23 cellular contexts compared by ENCODE assay signal in genomic region chr9:135664801-135665794, GRCh38. TPM values are rescaled to one million over a fixed set of nuclear protein-coding genes. Genes with fewer than 3 reads are reported as not detected.
DNase-seq lines count a peak whose midpoint lies in the region; ATAC-seq and TF ChIP-seq lines count a peak whose summit lies in the region.
"Had no signal": no experiment of that assay in that cellular context is flagged by ENCODE, and none has a peak within 500 bp of the region (broad histone marks: within the 10 kb centered on the region; RNA-seq: fewer than 3 reads in every experiment).

No MANE protein-coding gene starts in this region.

- no peak overlapping the region for H3K27ac ChIP-seq in neuronal stem cell (replicated peaks; ENCODE audit: low read length)
- H3K27ac ChIP-seq: C4-2B, Peyer's patch had no signal

- peaks cover 0 to 4% of the 10 kb centered on the region in 2 donors for H3K9me3 ChIP-seq in neuronal stem cell (replicated peaks in 1 of 2; ENCODE audit: control insufficient read depth in 2 of 2, insufficient read depth in 1 of 2, low read depth in 1 of 2, low read length in 2 of 2)
- H3K9me3 ChIP-seq: Caco-2, MG63, Peyer's patch had no signal

- peak overlapping the region; percentile 52 for H3K23ac ChIP-seq in neuronal stem cell (ENCODE audit: low read depth, low read length, poor library complexity)

- H4K91ac ChIP-seq in neuronal stem cell (ENCODE audit: low read depth, low read length, poor library complexity), result no peak overlapping the region

- TF ChIP-seq CTCF in GM13976 (IDR thresholded peaks at IDR 0.05; ENCODE audit: borderline replicate concordance, control extremely low read depth, extremely low read depth, insufficient read depth, missing control alignments), result no peak

- H3K27me3 ChIP-seq in neuronal stem cell (ENCODE audit: control insufficient read depth in 3 of 3, insufficient read depth in 3 of 3, low read depth in 1 of 3, low read length in 3 of 3), result peaks cover 0 to 4% (median 0%) of the 10 kb centered on the region in 3 experiments
- H3K27me3 ChIP-seq: MG63, Peyer's patch had no signal

- peak overlapping the region; percentile 96 for H2AK5ac ChIP-seq in neuronal stem cell (ENCODE audit: low read depth, low read length)

- H2BK120ac ChIP-seq in neuronal stem cell (ENCODE audit: low read depth, low read length), result no peak overlapping the region

- ATAC-seq in GM21723 (IDR thresholded peaks at IDR 0.05; ENCODE audit: unreplicated experiment) (no peak), HG03469 (IDR thresholded peaks at IDR 0.05; ENCODE audit: unreplicated experiment) (no peak)
- ATAC-seq: CD8-positive, alpha-beta T cell; HCT116; T-helper 17 cell had no signal

- H4K8ac ChIP-seq in neuronal stem cell (ENCODE audit: low read depth, low read length), result no peak overlapping the region

- peak overlapping the region; percentile 25 for H3K14ac ChIP-seq in neuronal stem cell (ENCODE audit: low read length)

- H3K36me3 ChIP-seq in neuronal stem cell (replicated peaks in 1 of 2; ENCODE audit: control insufficient read depth in 2 of 2, insufficient read depth in 2 of 2, low read length in 2 of 2), result no peaks in the 10 kb centered on the region
- H3K36me3 ChIP-seq: MG63, Peyer's patch had no signal

- peaks cover 13 to 15% of the 10 kb centered on the region in 2 donors for H3K4me1 ChIP-seq in neuronal stem cell (ENCODE audit: control insufficient read depth in 2 of 2, insufficient read depth in 1 of 2, low read depth in 1 of 2, low read length in 2 of 2)
- H3K4me1 ChIP-seq: Caco-2, Peyer's patch had no signal

- H2BK5ac ChIP-seq in neuronal stem cell (ENCODE audit: low read length), result peak overlapping the region; percentile 83

- no peak overlapping the region for H2AFZ ChIP-seq in neuronal stem cell (ENCODE audit: low read length)

- WGBS in neuronal stem cell (ENCODE audit: extremely low coverage in 2 of 2, insufficient read length in 2 of 2, insufficient replicate concordance in 1 of 2), 2 donors, result no CpG with 5 or more reads among the region's 32 CpGs

- peak overlapping the region; percentile 90 for H2BK15ac ChIP-seq in neuronal stem cell (ENCODE audit: low read length)

- peak overlapping the region; percentile 84 for H2BK12ac ChIP-seq in neuronal stem cell (ENCODE audit: low read length)

- H3K79me1 ChIP-seq in neuronal stem cell (ENCODE audit: low read depth, low read length), result peaks cover 5% of the 10 kb centered on the region

- DNase-seq in AG08396 (ENCODE audit: low spot score), result peak; percentile 3
- peak; percentile 19 for DNase-seq in GM13976 (ENCODE audit: low spot score)
- peak; percentile 1 for DNase-seq in hepatic stellate cell (ENCODE audit: low spot score)
- no peak for DNase-seq in neuronal stem cell (ENCODE audit: low spot score)
- no peak for DNase-seq in NCI-H510A (lab: John Stamatoyannopoulos, UW)
- DNase-seq in NAMALWA (ENCODE audit: low spot score), result no peak
- DNase-seq: Caco-2; CD8-positive, alpha-beta T cell; DMS79 treated with DMSO at 0.1 percent for 48 hours; IMR-90; KG1; MG63; NCI-H1694; NCI-H2029 treated with DMSO at 0.1 percent for 48 hours; NCI-H446 treated with DMSO at 0.1 percent for 48 hours; NCI-H526 treated with DMSO at 0.1 percent for 48 hours; SHP77 treated with DMSO at 0.1 percent for 48 hours; T-helper 17 cell had no signal

- no peak overlapping the region for H3K4me3 ChIP-seq in neuronal stem cell (ENCODE audit: low read length in 2 of 2)
- H3K4me3 ChIP-seq: MG63, Peyer's patch had no signal

- in situ Hi-C loops in GM13976 (cut with MboI; ENCODE audit: low sequenced_read_pairs, unreplicated experiment), result no loop called here

- no peak overlapping the region for H3K4me2 ChIP-seq in neuronal stem cell (ENCODE audit: insufficient read depth, low read length, poor library complexity, severe bottlenecking)

- H3K9ac ChIP-seq in neuronal stem cell (ENCODE audit: low read depth, low read length, poor library complexity), result peak overlapping the region; percentile 39

- H3K18ac ChIP-seq in neuronal stem cell (ENCODE audit: low read length), result peak overlapping the region; percentile 90

- no peak overlapping the region for H3K4ac ChIP-seq in neuronal stem cell (ENCODE audit: low read length)

RNA-seq across cellular contexts. Expression of gene LCN9, which starts 2.0 kb away (rescaled TPM):
- polyA plus RNA-seq in neuronal stem cell (2013, experiment 1 of 2), result 0.85 TPM
- polyA plus RNA-seq in neuronal stem cell (2013, experiment 2 of 2), result 0.83 TPM
- polyA plus RNA-seq: IMR-90 had no signal

RNA-seq across cellular contexts. Expression of gene GLT6D1, which starts 25.8 kb away (rescaled TPM):
- 0.03 TPM for polyA plus RNA-seq in neuronal stem cell (2013, experiment 1 of 2)
- polyA plus RNA-seq in neuronal stem cell (2013, experiment 2 of 2), result not detected
- polyA plus RNA-seq: IMR-90 had no signal

RNA-seq across cellular contexts. Expression of gene SOHLH1, which starts 34.2 kb away (rescaled TPM):
- not detected for polyA plus RNA-seq in neuronal stem cell (2013, experiment 1 of 2)
- polyA plus RNA-seq in neuronal stem cell (2013, experiment 2 of 2), result not detected
- polyA plus RNA-seq: IMR-90 had no signal

RNA-seq across cellular contexts. Expression of gene KCNT1, which starts 36.9 kb away (rescaled TPM):
- polyA plus RNA-seq in neuronal stem cell (2013, experiment 1 of 2), result 0.10 TPM
- polyA plus RNA-seq in neuronal stem cell (2013, experiment 2 of 2), result 0.07 TPM
- polyA plus RNA-seq: IMR-90 had no signal

Comparison
In these comparisons a context has a peak if more than half of its experiments do, and no peak if none do; other contexts are left out.
1. DNase-seq: peak in AG08396 (single experiment), GM13976 (single experiment) and hepatic stellate cell (single experiment); none in neuronal stem cell (single experiment), NCI-H510A (single experiment) and NAMALWA (single experiment).